Comparison of ENCODE assay signal across 20 cellular contexts in genomic region chr5:158470764-158471163, GRCh38.
DNase-seq lines count a peak whose midpoint lies in the region; ATAC-seq, FAIRE-seq and TF ChIP-seq lines count a peak whose summit lies in the region.
"Had no signal": no experiment of that assay in that cellular context is flagged by ENCODE, and none has a peak within 500 bp of the region (broad histone marks: within the 10 kb centered on the region; RNA-seq: fewer than 3 reads in every experiment).

No MANE protein-coding gene starts in this region.

- H3K4me1 Mint-ChIP-seq in neural progenitor cell = peaks cover 3% of the 10 kb centered on the region
- H3K4me1 Mint-ChIP-seq: CD4-positive, CD25-positive, alpha-beta regulatory T cell had no signal

- WGBS in liver = 51% methylated on average over 3 of the region's 3 CpGs
- WGBS in HepG2 (ENCODE audit: low lambda C conversion rate) = 35% methylated on average over 3 of the region's 3 CpGs
- WGBS in hepatocyte (ENCODE audit: low lambda C conversion rate, missing lambda C conversion rate) = 73% methylated on average over 3 of the region's 3 CpGs

- H3K4me3 ChIP-seq in liver (ENCODE audit: low read depth in 1 of 3, low read length in 3 of 3) = no peak overlapping the region
- H3K4me3 ChIP-seq in HepG2 (replicated peaks in 1 of 3; ENCODE audit: insufficient read depth in 1 of 3, low read depth in 2 of 3, low read length in 3 of 3) = no peak overlapping the region
- H3K4me3 ChIP-seq in hepatocyte = no peak overlapping the region
- H3K4me3 ChIP-seq in neural progenitor cell = no peak overlapping the region
- H3K4me3 ChIP-seq: BLaER1 treated with 17β-estradiol and CSF1 and Interleukin-3, amounts not matched to agents 10 nM and 100 nM had no signal

- ATAC-seq in HepG2 (no peak), GM21576 (IDR thresholded peaks at IDR 0.05; ENCODE audit: unreplicated experiment) (no peak), HG02981 (IDR thresholded peaks at IDR 0.05; ENCODE audit: unreplicated experiment) (no peak), esophagus mucosa (no peak)
- ATAC-seq: HCT116 had no signal

- peaks cover 4% of the 10 kb centered on the region for H3K27me3 Mint-ChIP-seq in neural progenitor cell (ENCODE audit: insufficient read depth, low read depth)
- H3K27me3 Mint-ChIP-seq: B cell; CD4-positive, CD25-positive, alpha-beta regulatory T cell had no signal

- H3K4me2 ChIP-seq in HepG2 (ENCODE audit: low read depth, low read length) = no peak overlapping the region
- H3K4me2 ChIP-seq in hepatocyte = no peak overlapping the region
- H3K4me2 ChIP-seq in neural progenitor cell = no peak overlapping the region
- H3K4me2 ChIP-seq: BLaER1 treated with 17β-estradiol and CSF1 and Interleukin-3, amounts not matched to agents 10 nM and 100 nM had no signal

- BruUV-seq in HepG2 (replicated peaks; lab: Mats Ljungman, UMichigan) = no TSS peak

- no peak overlapping the region for H2AFZ ChIP-seq in HepG2 (ENCODE audit: low read length)
- H2AFZ ChIP-seq in hepatocyte = no peak overlapping the region
- peak overlapping the region; percentile 10 for H2AFZ ChIP-seq in neural progenitor cell (replicated peaks)

- in situ Hi-C loops in HepG2 (cut with HindIII; ENCODE audit: extremely low pct_ligation_motif_present, low pct_unique_long_range_greater_than_20kb) = no loop called here

- FAIRE-seq in HepG2 (lab: Jason Lieb, UNC) = no peak
- FAIRE-seq: D721Med, G401.6, GM12892, GM18507 had no signal

- intact Hi-C loops in HepG2 (cut with micrococcal nuclease; ENCODE audit: unreplicated experiment) = no loop called here

- TF ChIP-seq POLR2A in HepG2 (IDR thresholded peaks at IDR 0.05; ENCODE audit: insufficient read depth in 1 of 2, low read depth in 2 of 2, low read length in 2 of 2) = no peak

- H3K9me2 ChIP-seq in hepatocyte (replicated peaks; ENCODE audit: insufficient read depth) = no peaks in the 10 kb centered on the region

- H3K9ac ChIP-seq in liver (ENCODE audit: low read depth in 1 of 2, low read length in 2 of 2) = peak overlapping the region in 1 of 2 donors; percentile 11
- no peak overlapping the region for H3K9ac ChIP-seq in HepG2 (ENCODE audit: insufficient read depth, low read depth, low read length)
- no peak overlapping the region for H3K9ac ChIP-seq in neural progenitor cell
- H3K9ac ChIP-seq: BLaER1 treated with 17β-estradiol and CSF1 and Interleukin-3, amounts not matched to agents 10 nM and 100 nM had no signal

- no peak overlapping the region for H3K4me3 Mint-ChIP-seq in neural progenitor cell
- H3K4me3 Mint-ChIP-seq: B cell; CD4-positive, CD25-positive, alpha-beta regulatory T cell; HFFc6 had no signal

- TF ChIP-seq RAD21 in liver (IDR thresholded peaks at IDR 0.05) (no peak), HepG2 (CRISPR knock-in tag; IDR thresholded peaks at IDR 0.05) (no peak)

- H3K27me3 ChIP-seq in liver (ENCODE audit: control insufficient read depth in 4 of 4, insufficient read depth in 4 of 4, low read length in 3 of 4) (no peaks in the 10 kb centered on the region), HepG2 (ENCODE audit: control insufficient read depth in 1 of 2, insufficient read depth in 2 of 2, low read length in 2 of 2) (no peaks in the 10 kb centered on the region), hepatocyte (no peaks in the 10 kb centered on the region), neural progenitor cell (no peaks in the 10 kb centered on the region)
- H3K27me3 ChIP-seq: BLaER1 treated with 17β-estradiol and CSF1 and Interleukin-3, amounts not matched to agents 10 nM and 100 nM had no signal

- no peak for DNase-seq in HepG2 (ENCODE audit: low spot score)
- DNase-seq in hepatocyte (ENCODE audit: low spot score) = no peak
- no peak for DNase-seq in neural progenitor cell (ENCODE audit: low spot score)
- DNase-seq: 8988T; Caco-2; CD4-positive, CD25-positive, alpha-beta regulatory T cell; GOT3; H7; HFFc6 had no signal

- H3K9me3 ChIP-seq in liver (ENCODE audit: control insufficient read depth in 4 of 4, low read length in 3 of 4) (no peaks in the 10 kb centered on the region), HepG2 (ENCODE audit: low read length) (0 out of 2 replicates have a peak, but pooled peaks cover 3% of the 10 kb centered on the region), hepatocyte (ENCODE audit: low read depth) (no peaks in the 10 kb centered on the region), neural progenitor cell (ENCODE audit: low read depth) (no peaks in the 10 kb centered on the region)
- H3K9me3 ChIP-seq: Caco-2 had no signal

- H3K27ac Mint-ChIP-seq in neural progenitor cell = no peak overlapping the region
- H3K27ac Mint-ChIP-seq: B cell; CD4-positive, CD25-positive, alpha-beta regulatory T cell; HFFc6 had no signal

- POLR2A ChIA-PET in HepG2 (lab: Yijun Ruan, JAX) = no interaction called here

- H4K20me1 ChIP-seq in HepG2 (ENCODE audit: insufficient read depth, low read length) = no peaks in the 10 kb centered on the region
- no peaks in the 10 kb centered on the region for H4K20me1 ChIP-seq in hepatocyte (ENCODE audit: insufficient read depth, poor library complexity, severe bottlenecking)
- H4K20me1 ChIP-seq in neural progenitor cell (ENCODE audit: low read depth) = no peaks in the 10 kb centered on the region
- H4K20me1 ChIP-seq: BLaER1 treated with 17β-estradiol and CSF1 and Interleukin-3, amounts not matched to agents 10 nM and 100 nM had no signal

- H3K79me2 ChIP-seq in HepG2 (ENCODE audit: insufficient read depth, low read length) = no peaks in the 10 kb centered on the region
- H3K79me2 ChIP-seq in hepatocyte = no peaks in the 10 kb centered on the region
- no peaks in the 10 kb centered on the region for H3K79me2 ChIP-seq in neural progenitor cell (ENCODE audit: low read depth)

- H3K36me3 ChIP-seq in liver (ENCODE audit: control insufficient read depth in 4 of 4, insufficient read depth in 3 of 4, low read depth in 1 of 4, low read length in 3 of 4) = no peaks in the 10 kb centered on the region
- no peaks in the 10 kb centered on the region for H3K36me3 ChIP-seq in HepG2 (replicated peaks in 1 of 2; ENCODE audit: control insufficient read depth in 1 of 2, insufficient read depth in 2 of 2, low read length in 2 of 2)
- H3K36me3 ChIP-seq in hepatocyte (replicated peaks; ENCODE audit: insufficient read depth, low read depth) = no peaks in the 10 kb centered on the region
- no peaks in the 10 kb centered on the region for H3K36me3 ChIP-seq in neural progenitor cell
- H3K36me3 ChIP-seq: BLaER1 treated with 17β-estradiol and CSF1 and Interleukin-3, amounts not matched to agents 10 nM and 100 nM had no signal

- CTCF ChIA-PET in HepG2 (lab: Yijun Ruan, JAX; ENCODE audit: low intra/inter-chr PET ratio, low total read pairs) = no interaction called here

- TF ChIP-seq CTCF in liver (IDR thresholded peaks at IDR 0.05; ENCODE audit: low read depth, low read length, missing input control) = no peak
- TF ChIP-seq CTCF in HepG2 (CRISPR knock-in tag; IDR thresholded peaks at IDR 0.05) = no peak
- TF ChIP-seq CTCF in hepatocyte (IDR thresholded peaks at IDR 0.05; ENCODE audit: poor library complexity) = no peak
- TF ChIP-seq CTCF in neural progenitor cell (IDR thresholded peaks at IDR 0.05) = no peak

- H3K27ac ChIP-seq in liver (ENCODE audit: low read depth in 1 of 2, low read length in 2 of 2) (peak overlapping the region; percentile 55 to 78), HepG2 (ENCODE audit: extremely low read length, insufficient read depth, low read length) (no peak overlapping the region), hepatocyte (peak overlapping the region; percentile 31), neural progenitor cell (no peak overlapping the region)
- H3K27ac ChIP-seq: BLaER1 treated with 17β-estradiol and CSF1 and Interleukin-3, amounts not matched to agents 10 nM and 100 nM had no signal

- TF ChIP-seq EP300 in HepG2 (IDR thresholded peaks at IDR 0.05; ENCODE audit: low read depth in 2 of 2, low read length in 2 of 2) (no peak), HepG2 (CRISPR knock-in tag; IDR thresholded peaks at IDR 0.05; ENCODE audit: borderline replicate concordance) (no peak)

- no peaks in the 10 kb centered on the region for H3F3A ChIP-seq in neural progenitor cell (ENCODE audit: low read depth)

- peaks cover 2% of the 10 kb centered on the region for H3K36me3 Mint-ChIP-seq in neural progenitor cell
- H3K36me3 Mint-ChIP-seq: CD4-positive, CD25-positive, alpha-beta regulatory T cell had no signal

- no peaks in the 10 kb centered on the region for H3K9me3 Mint-ChIP-seq in neural progenitor cell
- H3K9me3 Mint-ChIP-seq: HFFc6 had no signal

- H3K4me1 ChIP-seq in liver (ENCODE audit: control insufficient read depth in 4 of 4, insufficient read depth in 4 of 4, low read length in 3 of 4) (peaks cover 0 to 18% (median 14%) of the 10 kb centered on the region in 4 donors), HepG2 (ENCODE audit: insufficient read depth, low read length) (peaks cover 10% of the 10 kb centered on the region), hepatocyte (ENCODE audit: insufficient read depth) (peaks cover 10% of the 10 kb centered on the region), neural progenitor cell (peaks cover 3% of the 10 kb centered on the region)

TF ChIP-seq in liver, 16 proteins besides CTCF, POLR2A, EP300 and RAD21 (continues in another document):
- TF ChIP-seq HNF4G (IDR thresholded peaks at IDR 0.05) = no peak

TF ChIP-seq in HepG2, 621 proteins besides CTCF, POLR2A, EP300 and RAD21:
- TF ChIP-seq PAX8 (CRISPR knock-in tag; IDR thresholded peaks at IDR 0.05; ENCODE audit: borderline replicate concordance) = no peak
- no peak for TF ChIP-seq KDM5B (CRISPR knock-in tag; IDR thresholded peaks at IDR 0.05; ENCODE audit: borderline replicate concordance)
- no peak for TF ChIP-seq BATF2 (CRISPR knock-in tag; IDR thresholded peaks at IDR 0.05)
- no peak for TF ChIP-seq ZNF678 (CRISPR knock-in tag; IDR thresholded peaks at IDR 0.05)

Comparison
In these comparisons a context has a peak if more than half of its experiments do, and no peak if none do; other contexts are left out.
1. H3K27ac ChIP-seq: peak in liver (2 of 2) and hepatocyte (single experiment); none in HepG2 (single experiment) and neural progenitor cell (single experiment).